ENCODE assay signal across 15 cellular contexts in the genomic region with DNA sequence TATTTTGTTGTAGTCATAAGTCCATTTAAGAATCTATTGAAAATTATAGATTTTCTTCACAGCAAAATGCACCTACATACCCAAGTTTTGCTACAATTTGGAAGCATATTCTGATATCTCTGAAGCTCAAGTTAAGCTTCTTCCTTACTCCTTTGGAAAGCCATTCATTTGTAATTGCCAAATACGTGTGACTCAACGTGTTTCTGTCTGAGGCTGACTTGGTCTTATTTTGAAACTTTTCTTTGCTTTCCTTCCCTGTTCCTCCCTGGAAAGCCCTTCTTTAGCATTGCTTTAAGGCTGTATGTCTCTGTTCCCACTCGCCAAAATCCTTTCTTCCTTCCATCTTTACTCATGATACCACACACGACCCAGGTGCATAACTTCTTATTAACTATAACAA.
"Had no signal": no experiment of that assay in that cellular context is flagged by ENCODE, and none has a peak within 500 bp of the region (broad histone marks: within the 10 kb centered on the region; RNA-seq: fewer than 3 reads in every experiment).

No MANE protein-coding gene starts in this region.

- H3K9me3 ChIP-seq: left lung, tibial nerve had no signal

- H3K4me1 Mint-ChIP-seq: naive B cell; stimulated activated naive B cell treated with anti-CD40 and anti-IgM and Interleukin-4, amounts not matched to agents 10 μg/mL and 1 μg/mL and 100 μg/mL, for 72 hours had no signal

- H3K79me2 ChIP-seq: hepatocyte, parathyroid adenoma had no signal

- H3K36me3 ChIP-seq: left lung, tibial nerve had no signal

- H3K4me3 ChIP-seq: hepatocyte, left lung, tibial nerve had no signal

- DNase-seq: activated naive CD4-positive, alpha-beta T cell treated with anti-CD3 and anti-CD28 coated beads for 36 hours; activated T-cell treated with anti-CD3 and anti-CD28 coated beads, Interleukin-2, amount 50 U/mL, for 1 hour; dermis blood vessel endothelial cell; effector memory CD8-positive, alpha-beta T cell; left lung; naive B cell; retina; stimulated activated CD4-positive, alpha-beta T cell treated with anti-CD3 and anti-CD28 coated beads, Interleukin-2, amount 100 ng/mL, for 48 hours; stimulated activated naive B cell treated with anti-CD40 and anti-IgM and Interleukin-4, amounts not matched to agents 10 μg/mL and 1 μg/mL and 100 μg/mL, for 72 hours had no signal

- H3K4me2 ChIP-seq: hepatocyte had no signal

- H3K27ac Mint-ChIP-seq: activated naive CD4-positive, alpha-beta T cell treated with anti-CD3 and anti-CD28 coated beads for 36 hours; activated T-helper 2 cell treated with anti-CD3 and anti-CD28 coated beads, Interferon-gamma antibody, Interleukin-2, Interleukin-4, amounts not matched to agents 10 μg/mL and 5 μg/mL and 100 μg/mL, durations not matched to agents 14 hours and 24 hours and 36 hours; effector memory CD8-positive, alpha-beta T cell; naive B cell; stimulated activated naive B cell treated with anti-CD40 and anti-IgM and Interleukin-4, amounts not matched to agents 10 μg/mL and 1 μg/mL and 100 μg/mL, for 72 hours had no signal

- H3K9me3 Mint-ChIP-seq: activated T-helper 2 cell treated with anti-CD3 and anti-CD28 coated beads, Interferon-gamma antibody, Interleukin-2, Interleukin-4, amounts not matched to agents 10 μg/mL and 5 μg/mL and 100 μg/mL, durations not matched to agents 14 hours and 24 hours and 36 hours had no signal

- ATAC-seq: activated CD4-positive, CD25-positive, alpha-beta regulatory T cell treated with anti-CD3 and anti-CD28 coated beads, Interleukin-2, amount 50 U/mL, for 24 hours; effector memory CD8-positive, alpha-beta T cell; left lung; stimulated activated naive B cell treated with anti-CD40 and anti-IgM and Interleukin-4, amounts not matched to agents 10 μg/mL and 1 μg/mL and 100 μg/mL, for 72 hours had no signal

- H3K27me3 Mint-ChIP-seq: effector memory CD8-positive, alpha-beta T cell; naive B cell; stimulated activated naive B cell treated with anti-CD40 and anti-IgM and Interleukin-4, amounts not matched to agents 10 μg/mL and 1 μg/mL and 100 μg/mL, for 72 hours had no signal

- H3K27ac ChIP-seq: epithelial cell of prostate, hepatocyte, left lung, parathyroid adenoma, tibial nerve had no signal

- H3K4me1 ChIP-seq: left lung, parathyroid adenoma, tibial nerve had no signal

- H3K36me3 Mint-ChIP-seq: naive B cell; stimulated activated naive B cell treated with anti-CD40 and anti-IgM and Interleukin-4, amounts not matched to agents 10 μg/mL and 1 μg/mL and 100 μg/mL, for 72 hours had no signal

- H3K4me3 Mint-ChIP-seq: activated naive CD4-positive, alpha-beta T cell treated with anti-CD3 and anti-CD28 coated beads for 36 hours; effector memory CD8-positive, alpha-beta T cell; naive B cell; stimulated activated naive B cell treated with anti-CD40 and anti-IgM and Interleukin-4, amounts not matched to agents 10 μg/mL and 1 μg/mL and 100 μg/mL, for 72 hours had no signal

- H3K27me3 ChIP-seq: hepatocyte, left lung, tibial nerve had no signal

- H2AFZ ChIP-seq: hepatocyte, parathyroid adenoma had no signal
